In the genomic region with DNA sequence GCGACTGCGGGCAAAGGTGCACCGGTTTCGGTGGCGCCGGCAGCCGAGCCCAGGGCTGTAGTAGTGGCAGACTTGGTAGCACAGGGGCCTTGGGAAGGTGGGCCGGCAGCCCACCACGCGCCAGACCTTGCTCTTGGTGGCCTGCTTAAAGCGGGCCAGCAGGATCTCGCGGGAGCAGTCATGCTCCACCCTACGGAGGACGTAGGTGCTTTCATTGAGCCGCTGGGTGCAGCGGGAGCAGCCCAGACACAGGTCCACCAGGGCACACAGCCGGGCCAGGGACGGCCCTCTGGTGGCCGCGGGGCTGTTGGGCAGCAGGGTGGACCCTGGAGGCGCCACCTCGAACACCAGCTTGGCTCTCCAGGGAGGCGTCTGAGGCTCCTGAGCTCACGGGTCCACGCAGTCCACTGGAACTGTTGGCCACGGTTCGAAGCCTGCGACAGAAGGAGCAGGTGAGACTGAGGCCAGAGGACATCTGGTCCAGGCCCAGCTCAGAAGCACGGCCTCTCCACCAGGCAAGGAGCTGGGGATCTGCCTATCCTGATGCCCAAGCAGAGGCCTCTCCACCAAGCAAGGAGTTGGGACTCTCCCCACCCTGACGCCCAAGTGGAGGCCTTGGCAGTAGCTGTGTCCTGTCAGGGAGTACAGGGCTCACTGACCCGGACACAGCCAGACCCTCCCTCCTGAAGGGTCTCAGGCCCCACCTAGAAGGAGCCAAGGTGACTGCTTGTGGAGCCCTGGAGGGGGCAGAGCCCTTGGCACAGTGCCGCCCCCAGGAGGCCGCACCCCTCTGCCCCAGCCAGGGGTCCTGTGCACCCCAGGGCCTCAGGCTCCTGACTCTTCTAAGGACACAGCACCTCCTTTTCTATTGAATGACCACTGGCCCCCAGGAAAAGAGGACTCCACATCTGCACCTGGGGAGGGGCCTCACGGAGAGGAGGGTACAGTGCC, we compare ENCODE assay signal across 8 cellular contexts. TPM values are rescaled to one million over a fixed set of nuclear protein-coding genes. Genes with fewer than 3 reads are reported as not detected.
DNase-seq lines count a peak whose midpoint lies in the region; ATAC-seq and TF ChIP-seq lines count a peak whose summit lies in the region.

No MANE protein-coding gene starts in this region.

- H3K27me3 ChIP-seq in breast epithelium (no peaks in the 10 kb centered on the region), mononuclear cell (ENCODE audit: insufficient read depth, low read length) (no peaks in the 10 kb centered on the region)

- ATAC-seq in HG03135 (IDR thresholded peaks at IDR 0.05; ENCODE audit: unreplicated experiment) (no peak), GM19324 (IDR thresholded peaks at IDR 0.05; ENCODE audit: low FRiP score, unreplicated experiment) (no peak)

- H3K9me3 ChIP-seq in breast epithelium (no peaks in the 10 kb centered on the region), mononuclear cell (ENCODE audit: low read depth, low read length) (no peaks in the 10 kb centered on the region)

- H3K4me1 ChIP-seq in breast epithelium (peaks cover 6 to 7% of the 10 kb centered on the region in 2 donors), mononuclear cell (ENCODE audit: insufficient read depth, low read length) (peaks cover 39% of the 10 kb centered on the region)

- CTCF ChIA-PET in AG04449 (lab: Yijun Ruan, JAX): interaction anchor here (1.0 to 1.5 kb wide), 5 partner anchors 13 to 76 kb away, joined by 3 to 7 read pairs (median 4); no protein-coding TSS in a partner anchor

- no peaks in the 10 kb centered on the region for H3K36me3 ChIP-seq in breast epithelium

- TF ChIP-seq POLR2A in breast epithelium (IDR thresholded peaks at IDR 0.05): no peak

- peak overlapping the region; percentile 84 for H3K4me3 ChIP-seq in AG04449 (ENCODE audit: low read depth, low read length)
- peak overlapping the region; percentile 87 to 90 (median 89) for H3K4me3 ChIP-seq in breast epithelium
- peak overlapping the region; percentile 70 for H3K4me3 ChIP-seq in mononuclear cell (ENCODE audit: low read length)

- peak overlapping the region; percentile 85 to 92 for H3K27ac ChIP-seq in breast epithelium

- peak; percentile 22 for TF ChIP-seq CTCF in AG04449 (IDR thresholded peaks at IDR 0.05; ENCODE audit: insufficient read depth, low read length, missing control alignments)
- TF ChIP-seq CTCF in breast epithelium (IDR thresholded peaks at IDR 0.05): no peak

- POLR2A ChIA-PET in AG04449 (lab: Yijun Ruan, JAX): no interaction called here

- intact Hi-C loops in breast epithelium (cut with DNase I; ENCODE audit: low total_unique reads) (no loop called here), posterior cingulate gyrus (cut with DNase I) (no loop called here)

- no peak for DNase-seq in AG04449 (ENCODE audit: low read depth, low spot score)
- DNase-seq in HT-29 (ENCODE audit: low spot score): peak; percentile 69
- no peak for DNase-seq in breast epithelium (ENCODE audit: low spot score in 2 of 2)
- DNase-seq in posterior cingulate gyrus: no peak
- no peak for DNase-seq in cerebellar cortex (ENCODE audit: low spot score)

RNA-seq across cellular contexts. Expression of a gene that starts 1.0 kb away (rescaled TPM):
- total RNA-seq in HT-29 (2014; rRNA removed; shearing (Covaris generic)): 109 and 163 TPM in 2 replicates
- total RNA-seq in breast epithelium (10 to 100 TPM in 2 of 3 donors, 1 to 10 TPM in 1; 9.9 to 22.6 (median 20.3) TPM), mononuclear cell (49.0 TPM)

RNA-seq across cellular contexts. Expression of a gene that starts 19.1 kb away (rescaled TPM):
- 2.2 and 2.4 TPM in 2 replicates for total RNA-seq in HT-29 (2014; rRNA removed; shearing (Covaris generic))
- total RNA-seq in breast epithelium: under 1 TPM; 0.29 to 0.33 (median 0.32) TPM
- total RNA-seq in mononuclear cell: 0.84 TPM

RNA-seq across cellular contexts. Expression of a gene that starts 25.5 kb away (rescaled TPM):
- 0.13 TPM in 1 of 2 replicates, not detected in the other for total RNA-seq in HT-29 (2014; rRNA removed; shearing (Covaris generic))
- total RNA-seq in breast epithelium: under 1 TPM in 2 of 3 donors, not detected in 1; 0.59 to 0.66 TPM
- total RNA-seq in mononuclear cell: not detected

RNA-seq across cellular contexts. Expression of a gene that starts 35.9 kb away (rescaled TPM):
- 26.3 and 31.1 TPM in 2 replicates for total RNA-seq in HT-29 (2014; rRNA removed; shearing (Covaris generic))
- 1 to 10 TPM in 1 of 3 donors, under 1 TPM in 2; 0.16 to 2.3 (median 0.88) TPM for total RNA-seq in breast epithelium
- 0.52 TPM for total RNA-seq in mononuclear cell

RNA-seq across cellular contexts. Expression of a gene that starts 52.5 kb away (rescaled TPM):
- total RNA-seq in HT-29 (2014; rRNA removed; shearing (Covaris generic)): 384 and 468 TPM in 2 replicates
- total RNA-seq in breast epithelium (100 to 1,000 TPM in 2 of 3 donors, 10 to 100 TPM in 1; 71.8 to 151 (median 133) TPM), mononuclear cell (57.6 TPM)
